Comparison of ENCODE assay signal across 2 cellular contexts in genomic region chr3:123272547-123272946, GRCh38.
TF ChIP-seq lines count a peak whose summit lies in the region.

No MANE protein-coding gene starts in this region.

TF ChIP-seq in A549, 52 proteins besides CTCF, POLR2A, EP300 and RAD21 (continued from another document):
- TF ChIP-seq, protein P1, sequence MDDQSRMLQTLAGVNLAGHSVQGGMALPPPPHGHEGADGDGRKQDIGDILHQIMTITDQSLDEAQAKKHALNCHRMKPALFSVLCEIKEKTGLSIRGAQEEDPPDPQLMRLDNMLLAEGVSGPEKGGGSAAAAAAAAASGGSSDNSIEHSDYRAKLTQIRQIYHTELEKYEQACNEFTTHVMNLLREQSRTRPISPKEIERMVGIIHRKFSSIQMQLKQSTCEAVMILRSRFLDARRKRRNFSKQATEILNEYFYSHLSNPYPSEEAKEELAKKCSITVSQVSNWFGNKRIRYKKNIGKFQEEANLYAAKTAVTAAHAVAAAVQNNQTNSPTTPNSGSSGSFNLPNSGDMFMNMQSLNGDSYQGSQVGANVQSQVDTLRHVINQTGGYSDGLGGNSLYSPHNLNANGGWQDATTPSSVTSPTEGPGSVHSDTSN (IDR thresholded peaks at IDR 0.05): no peak
- TF ChIP-seq CEBPB (IDR thresholded peaks at IDR 0.05) (no peak), ESRRA (IDR thresholded peaks at IDR 0.05; ENCODE audit: borderline replicate concordance, low read length) (no peak), FOSL2 (IDR thresholded peaks at IDR 0.05) (no peak), FOSL2 (CRISPR knock-in tag; IDR thresholded peaks at IDR 0.05) (no peak), ELK1 (IDR thresholded peaks at IDR 0.05; ENCODE audit: low read depth, low read length) (no peak), MAFK (IDR thresholded peaks at IDR 0.05; ENCODE audit: partially characterized antibody) (peak; percentile 71), MAX (IDR thresholded peaks at IDR 0.05) (no peak), NFE2L2 (conservative IDR thresholded peaks at IDR 0.05; ENCODE audit: low read length) (peak; percentile 59), EHMT2 (IDR thresholded peaks at IDR 0.05; ENCODE audit: low read depth) (no peak)
- TF ChIP-seq, protein P2, sequence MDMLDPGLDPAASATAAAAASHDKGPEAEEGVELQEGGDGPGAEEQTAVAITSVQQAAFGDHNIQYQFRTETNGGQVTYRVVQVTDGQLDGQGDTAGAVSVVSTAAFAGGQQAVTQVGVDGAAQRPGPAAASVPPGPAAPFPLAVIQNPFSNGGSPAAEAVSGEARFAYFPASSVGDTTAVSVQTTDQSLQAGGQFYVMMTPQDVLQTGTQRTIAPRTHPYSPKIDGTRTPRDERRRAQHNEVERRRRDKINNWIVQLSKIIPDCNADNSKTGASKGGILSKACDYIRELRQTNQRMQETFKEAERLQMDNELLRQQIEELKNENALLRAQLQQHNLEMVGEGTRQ (IDR thresholded peaks at IDR 0.05): no peak

TF ChIP-seq in K562, 482 proteins besides CTCF, POLR2A, EP300 and RAD21:
- TF ChIP-seq ZNF407 (IDR thresholded peaks at IDR 0.05; ENCODE audit: low read depth) (no peak), ZNF140 (CRISPR knock-in tag; IDR thresholded peaks at IDR 0.05) (no peak), TEAD4 (IDR thresholded peaks at IDR 0.05; ENCODE audit: low read length) (no peak), TEAD4 (CRISPR knock-in tag; IDR thresholded peaks at IDR 0.05; ENCODE audit: borderline replicate concordance) (no peak), PHB (CRISPR knock-in tag; IDR thresholded peaks at IDR 0.05) (no peak), FOXJ2 (tag; IDR thresholded peaks at IDR 0.05) (no peak), C11orf30 (IDR thresholded peaks at IDR 0.05; ENCODE audit: low read depth) (peak; percentile 55), ZNF224 (CRISPR knock-in tag; IDR thresholded peaks at IDR 0.05) (no peak), DNMT1 (IDR thresholded peaks at IDR 0.05) (no peak), GATAD2B (IDR thresholded peaks at IDR 0.05; ENCODE audit: borderline replicate concordance) (no peak), CEBPG (CRISPR knock-in tag; IDR thresholded peaks at IDR 0.05) (no peak), CEBPG (tag; conservative IDR thresholded peaks at IDR 0.05 in 1 of 2, IDR thresholded peaks at IDR 0.05 in 1 of 2) (no peak), TBL1XR1 (IDR thresholded peaks at IDR 0.05; ENCODE audit: low read length in 2 of 2) (no peak), ESRRA (IDR thresholded peaks at IDR 0.05; ENCODE audit: borderline replicate concordance, low read depth) (no peak), HLTF (IDR thresholded peaks at IDR 0.05) (no peak), COPS2 (conservative IDR thresholded peaks at IDR 0.05) (no peak), NFE2 (IDR thresholded peaks at IDR 0.05; ENCODE audit: low read depth) (peak; percentile 31; the same call in 1 of the 2 replicates), FOXP1 (CRISPR knock-in tag; IDR thresholded peaks at IDR 0.05) (no peak), ATF3 (IDR thresholded peaks at IDR 0.05) (no peak), ATF3 (CRISPR knock-in tag; conservative IDR thresholded peaks at IDR 0.05) (no peak), RBM25 (IDR thresholded peaks at IDR 0.05; ENCODE audit: low read depth, low read length, severe bottlenecking) (no peak), EHMT2 (IDR thresholded peaks at IDR 0.05) (no peak), TSC22D4 (tag; IDR thresholded peaks at IDR 0.05) (no peak), PRPF4 (IDR thresholded peaks at IDR 0.05; ENCODE audit: insufficient read depth, low read depth, low read length, poor library complexity, severe bottlenecking) (no peak), POLR2H (tag; IDR thresholded peaks at IDR 0.05; ENCODE audit: low read depth) (no peak), ZNF695 (CRISPR knock-in tag; IDR thresholded peaks at IDR 0.05) (no peak), TCF7 (IDR thresholded peaks at IDR 0.05; ENCODE audit: borderline replicate concordance) (no peak), EP400 (IDR thresholded peaks at IDR 0.05) (no peak), MAFK (IDR thresholded peaks at IDR 0.05; ENCODE audit: low read length) (0 out of 2 replicates have a peak, but pooled peaks have one; percentile 21), MAFF (IDR thresholded peaks at IDR 0.05; ENCODE audit: low read length) (peak; percentile 5; the same call in 1 of the 2 replicates), CREM (IDR thresholded peaks at IDR 0.05; ENCODE audit: low read depth) (no peak), PURB (CRISPR knock-in tag; IDR thresholded peaks at IDR 0.05; ENCODE audit: low read depth) (no peak), ZNF280B (CRISPR knock-in tag; IDR thresholded peaks at IDR 0.05) (no peak), SNAPC5 (CRISPR knock-in tag; IDR thresholded peaks at IDR 0.05) (no peak), SRSF9 (IDR thresholded peaks at IDR 0.05; ENCODE audit: borderline replicate concordance, low read depth, low read length) (no peak), CBX2 (IDR thresholded peaks at IDR 0.05; ENCODE audit: insufficient read depth, low read length, poor library complexity, severe bottlenecking) (no peak), ZNF174 (CRISPR knock-in tag; IDR thresholded peaks at IDR 0.05) (no peak)
- TF ChIP-seq, protein P3, sequence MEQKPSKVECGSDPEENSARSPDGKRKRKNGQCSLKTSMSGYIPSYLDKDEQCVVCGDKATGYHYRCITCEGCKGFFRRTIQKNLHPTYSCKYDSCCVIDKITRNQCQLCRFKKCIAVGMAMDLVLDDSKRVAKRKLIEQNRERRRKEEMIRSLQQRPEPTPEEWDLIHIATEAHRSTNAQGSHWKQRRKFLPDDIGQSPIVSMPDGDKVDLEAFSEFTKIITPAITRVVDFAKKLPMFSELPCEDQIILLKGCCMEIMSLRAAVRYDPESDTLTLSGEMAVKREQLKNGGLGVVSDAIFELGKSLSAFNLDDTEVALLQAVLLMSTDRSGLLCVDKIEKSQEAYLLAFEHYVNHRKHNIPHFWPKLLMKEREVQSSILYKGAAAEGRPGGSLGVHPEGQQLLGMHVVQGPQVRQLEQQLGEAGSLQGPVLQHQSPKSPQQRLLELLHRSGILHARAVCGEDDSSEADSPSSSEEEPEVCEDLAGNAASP (IDR thresholded peaks at IDR 0.05): no peak
- TF ChIP-seq, protein P4, sequence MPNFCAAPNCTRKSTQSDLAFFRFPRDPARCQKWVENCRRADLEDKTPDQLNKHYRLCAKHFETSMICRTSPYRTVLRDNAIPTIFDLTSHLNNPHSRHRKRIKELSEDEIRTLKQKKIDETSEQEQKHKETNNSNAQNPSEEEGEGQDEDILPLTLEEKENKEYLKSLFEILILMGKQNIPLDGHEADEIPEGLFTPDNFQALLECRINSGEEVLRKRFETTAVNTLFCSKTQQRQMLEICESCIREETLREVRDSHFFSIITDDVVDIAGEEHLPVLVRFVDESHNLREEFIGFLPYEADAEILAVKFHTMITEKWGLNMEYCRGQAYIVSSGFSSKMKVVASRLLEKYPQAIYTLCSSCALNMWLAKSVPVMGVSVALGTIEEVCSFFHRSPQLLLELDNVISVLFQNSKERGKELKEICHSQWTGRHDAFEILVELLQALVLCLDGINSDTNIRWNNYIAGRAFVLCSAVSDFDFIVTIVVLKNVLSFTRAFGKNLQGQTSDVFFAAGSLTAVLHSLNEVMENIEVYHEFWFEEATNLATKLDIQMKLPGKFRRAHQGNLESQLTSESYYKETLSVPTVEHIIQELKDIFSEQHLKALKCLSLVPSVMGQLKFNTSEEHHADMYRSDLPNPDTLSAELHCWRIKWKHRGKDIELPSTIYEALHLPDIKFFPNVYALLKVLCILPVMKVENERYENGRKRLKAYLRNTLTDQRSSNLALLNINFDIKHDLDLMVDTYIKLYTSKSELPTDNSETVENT (CRISPR knock-in tag; IDR thresholded peaks at IDR 0.05): no peak
